Comparison of ENCODE assay signal across 23 cellular contexts in genomic region chr4:76155979-76156378, GRCh38.
"Had no signal": no experiment of that assay in that cellular context is flagged by ENCODE, and none has a peak within 500 bp of the region (broad histone marks: within the 10 kb centered on the region; RNA-seq: fewer than 3 reads in every experiment).

No MANE protein-coding gene starts in this region.

- H3K9me3 ChIP-seq: adrenal gland, MG63, Peyer's patch, SJSA1 had no signal

- H3K4me2 ChIP-seq: KMS-11 had no signal

- DNase-seq: activated CD4-positive, alpha-beta T cell treated with anti-CD3 and anti-CD28 coated beads for 48 hours; activated CD4-positive, alpha-beta T cell treated with anti-CD3 and anti-CD28 coated beads, Interleukin-2, amount 50 U/mL, for 4 hours; activated CD4-positive, CD25-positive, alpha-beta regulatory T cell treated with anti-CD3 and anti-CD28 coated beads, Interleukin-2, amount 50 U/mL, for 72 hours; activated CD8-positive, alpha-beta memory T cell treated with anti-CD3 and anti-CD28 coated beads, Interleukin-2, amount 50 U/mL, for 48 hours; activated CD8-positive, alpha-beta T cell treated with anti-CD3 and anti-CD28 coated beads, Interleukin-2, amount 10 ng/mL, durations not matched to agents 7 days and 5 days; activated naive CD4-positive, alpha-beta T cell treated with anti-CD3 and anti-CD28 coated beads, Interleukin-2, amount 50 U/mL, for 16 hours; activated naive CD8-positive, alpha-beta T cell treated with anti-CD3 and anti-CD28 coated beads, Interleukin-2, amount 10 ng/mL, durations not matched to agents 7 days and 5 days; activated T-cell treated with anti-CD3 and anti-CD28 coated beads, Interleukin-2, amount 50 U/mL, for 1 hour; adrenal gland; aorta; MG63; MV-4-11; NCI-H1105; NCI-H1436; NCI-H1694 treated with DMSO at 0.1 percent for 48 hours; NCI-H345; NCI-H510A; NCI-H526 treated with DMSO at 0.1 percent for 48 hours; Peyer's patch; Right ventricle myocardium superior had no signal

- H3K36me3 ChIP-seq: MG63 had no signal

- H3K4me1 ChIP-seq: adrenal gland, Peyer's patch had no signal

- H3K9ac ChIP-seq: KMS-11 had no signal

- H3K27ac ChIP-seq: adrenal gland, KMS-11, Peyer's patch, RWPE1, SJSA1 had no signal

- H3K27me3 ChIP-seq: adrenal gland, MG63, Peyer's patch, SJSA1 had no signal

- H3K4me3 ChIP-seq: adrenal gland, MG63, Peyer's patch, SJSA1 had no signal
